19 cellular contexts compared by ENCODE assay signal in genomic region chr5:117160361-117160760, GRCh38.
"Had no signal": no experiment of that assay in that cellular context is flagged by ENCODE, and none has a peak within 500 bp of the region (broad histone marks: within the 10 kb centered on the region; RNA-seq: fewer than 3 reads in every experiment).

No MANE protein-coding gene starts in this region.

- H3K27ac ChIP-seq: colonic mucosa, foreskin keratinocyte, skin epidermis, stomach had no signal

- DNase-seq: colonic mucosa; dermis blood vessel endothelial cell; effector CD4-positive, alpha-beta T cell; endodermal cell; erythroblast; foreskin keratinocyte; immature natural killer cell; left ventricle myocardium superior; mesendoderm; naive thymus-derived CD4-positive, alpha-beta T cell; posterior cingulate gyrus; right cardiac atrium; stimulated activated CD4-positive, alpha-beta T cell treated with anti-CD3 and anti-CD28 coated beads, Interleukin-12 subunit alpha, Interleukin-12 subunit beta, amount 100 ng/mL, for 4 hours; stimulated activated naive CD4-positive, alpha-beta T cell; stomach; substantia nigra; trophoblast cell had no signal

- H3K27me3 ChIP-seq: colonic mucosa, foreskin keratinocyte, stomach had no signal

- H3K4me1 ChIP-seq: colonic mucosa, foreskin keratinocyte, stomach had no signal

- H3K9me3 Mint-ChIP-seq: endodermal cell had no signal

- H3K27ac Mint-ChIP-seq: endodermal cell; immature natural killer cell; naive thymus-derived CD4-positive, alpha-beta T cell had no signal

- H3K4me1 Mint-ChIP-seq: immature natural killer cell; naive thymus-derived CD4-positive, alpha-beta T cell had no signal

- H3K36me3 Mint-ChIP-seq: immature natural killer cell; naive thymus-derived CD4-positive, alpha-beta T cell had no signal

- H3K27me3 Mint-ChIP-seq: naive thymus-derived CD4-positive, alpha-beta T cell had no signal

- H3K4me3 Mint-ChIP-seq: endodermal cell; immature natural killer cell; naive thymus-derived CD4-positive, alpha-beta T cell had no signal

- ATAC-seq: foreskin keratinocyte; left ventricle myocardium superior; naive thymus-derived CD4-positive, alpha-beta T cell; right cardiac atrium had no signal

- H3K9me3 ChIP-seq: colonic mucosa, stomach had no signal

- H3K4me3 ChIP-seq: colonic mucosa, lung, skin epidermis, stomach had no signal

- H3K36me3 ChIP-seq: colonic mucosa, stomach had no signal
